8 cellular contexts compared by ENCODE assay signal in the genomic region with DNA sequence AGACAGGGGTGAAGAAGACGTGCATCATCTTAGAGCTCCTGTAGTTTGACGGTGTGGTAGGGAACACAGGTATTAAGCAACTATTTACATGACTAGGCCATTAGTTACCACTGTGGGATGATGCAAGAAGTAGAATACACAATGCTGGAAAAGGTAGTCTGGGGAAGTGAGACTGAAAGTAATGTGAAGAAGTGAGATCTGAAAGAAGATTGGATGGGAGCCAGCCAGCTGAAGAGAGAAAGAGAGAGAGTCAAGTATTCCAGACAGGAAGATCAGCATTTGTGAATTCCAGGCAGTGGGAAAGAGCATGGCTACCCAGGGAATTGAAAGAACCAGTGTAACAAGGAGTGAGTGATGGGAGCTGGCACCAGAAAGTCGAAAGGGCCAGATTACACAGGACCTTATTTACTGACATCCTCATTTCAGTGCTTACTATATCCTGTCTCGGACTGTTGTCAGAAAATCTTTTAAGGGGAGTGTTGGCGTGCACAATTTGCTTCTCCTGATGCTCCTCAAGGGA. TPM values are rescaled to one million over a fixed set of nuclear protein-coding genes. Genes with fewer than 3 reads are reported as not detected.
DNase-seq lines count a peak whose midpoint lies in the region; ATAC-seq and TF ChIP-seq lines count a peak whose summit lies in the region.

No MANE protein-coding gene starts in this region.

- peak overlapping the region; percentile 45; the same call in 1 of the 2 replicates for H3K4me2 ChIP-seq in OCI-LY1 (ENCODE audit: low read length)

- ATAC-seq in GM18868 (IDR thresholded peaks at IDR 0.05; ENCODE audit: unreplicated experiment) (peak; percentile 66), HG02938 (IDR thresholded peaks at IDR 0.05; ENCODE audit: unreplicated experiment) (peak; percentile 67), aorta (ENCODE audit: low FRiP score) (no peak)

- H3K27ac ChIP-seq in OCI-LY1 (ENCODE audit: low read depth, low read length, poor library complexity, severe bottlenecking) (no peak overlapping the region), aorta (ENCODE audit: low read depth in 1 of 2, low read length in 2 of 2) (peak overlapping the region in 1 of 2 donors; percentile 29)

- no peak overlapping the region for H3K9ac ChIP-seq in OCI-LY1 (ENCODE audit: low read length)

- TF ChIP-seq CTCF in OCI-LY1 (IDR thresholded peaks at IDR 0.05; ENCODE audit: low read length) (no peak), foreskin fibroblast (IDR thresholded peaks at IDR 0.05; ENCODE audit: low read depth, low read length) (no peak)

- no peak overlapping the region for H3K4me3 ChIP-seq in OCI-LY1 (ENCODE audit: low read depth, low read length, poor library complexity, severe bottlenecking)
- no peak overlapping the region for H3K4me3 ChIP-seq in foreskin fibroblast (ENCODE audit: low read depth in 1 of 2, low read length in 2 of 2)
- H3K4me3 ChIP-seq in aorta (ENCODE audit: low read length in 2 of 2): peak overlapping the region in 1 of 2 donors; percentile 21

- H3K79me2 ChIP-seq in OCI-LY1 (ENCODE audit: insufficient read depth, low read length): no peaks in the 10 kb centered on the region

- H3K4me1 ChIP-seq in OCI-LY1 (ENCODE audit: insufficient read depth, low read length, severe bottlenecking): peaks cover 20% of the 10 kb centered on the region
- no peaks in the 10 kb centered on the region for H3K4me1 ChIP-seq in aorta (ENCODE audit: control insufficient read depth in 1 of 2, insufficient read depth in 2 of 2, low read length in 2 of 2)

- H3K36me3 ChIP-seq in OCI-LY1 (ENCODE audit: insufficient read depth, low read length) (no peaks in the 10 kb centered on the region), aorta (ENCODE audit: control insufficient read depth in 1 of 2, insufficient read depth in 2 of 2, low read length in 1 of 2) (no peaks in the 10 kb centered on the region)

- intact Hi-C loops in aorta (cut with DNase I): loop anchor here (1.0 kb wide), 2 partner anchors 44 to 58 kb away; no protein-coding TSS in a partner anchor

- DNase-seq in foreskin fibroblast (peak; percentile 43 to 66), superior temporal gyrus (ENCODE audit: extremely low spot score) (peak; percentile 61), aorta (no peak), DMS79 treated with DMSO at 0.1 percent for 48 hours (lab: John Stamatoyannopoulos, UW) (no peak), NCI-H774 (lab: John Stamatoyannopoulos, UW) (no peak)

- H4K20me1 ChIP-seq in OCI-LY1 (ENCODE audit: insufficient read depth, low read length): no peaks in the 10 kb centered on the region

- no peak overlapping the region for H2AFZ ChIP-seq in OCI-LY1 (ENCODE audit: low read length)

- H3F3A ChIP-seq in OCI-LY1 (ENCODE audit: insufficient read depth, low read length): no peaks in the 10 kb centered on the region

- WGBS in aorta, 2 donors: 34 to 39% methylated on average over 5 of the region's 5 CpGs

- H3K27me3 ChIP-seq in OCI-LY1 (ENCODE audit: insufficient read depth, low read length): no peaks in the 10 kb centered on the region
- H3K27me3 ChIP-seq in aorta (ENCODE audit: control insufficient read depth in 1 of 2, insufficient read depth in 2 of 2, low read length in 1 of 2): no peaks in the 10 kb centered on the region

- no peaks in the 10 kb centered on the region for H3K9me2 ChIP-seq in OCI-LY1 (ENCODE audit: low read depth, low read length)

- H3K9me3 ChIP-seq in OCI-LY1 (ENCODE audit: low read length) (no peaks in the 10 kb centered on the region), aorta (ENCODE audit: control insufficient read depth, low read length) (no peaks in the 10 kb centered on the region)

RNA-seq across cellular contexts. Expression of gene CFAP58, which starts 4.0 kb away (rescaled TPM):
- total RNA-seq in aorta: 1 to 10 TPM; 1.1 to 1.3 TPM
- polyA plus RNA-seq in aorta: under 1 TPM; 0.38 to 0.67 TPM

RNA-seq across cellular contexts. Expression of gene ITPRIP, which starts 11.4 kb away (rescaled TPM):
- total RNA-seq in aorta: 10 to 100 TPM; 22.3 to 51.4 TPM
- polyA plus RNA-seq in aorta: 10 to 100 TPM in 1 of 2 donors, 1 to 10 TPM in 1; 4.3 to 15.5 TPM

Comparison
In these comparisons a context has a peak if more than half of its experiments do, and no peak if none do; other contexts are left out.
1. DNase-seq: peak in foreskin fibroblast (2 of 2) and superior temporal gyrus (single experiment); none in aorta (0 of 2), DMS79 treated with DMSO at 0.1 percent for 48 hours (single experiment) and NCI-H774 (single experiment).